In the genomic region with DNA sequence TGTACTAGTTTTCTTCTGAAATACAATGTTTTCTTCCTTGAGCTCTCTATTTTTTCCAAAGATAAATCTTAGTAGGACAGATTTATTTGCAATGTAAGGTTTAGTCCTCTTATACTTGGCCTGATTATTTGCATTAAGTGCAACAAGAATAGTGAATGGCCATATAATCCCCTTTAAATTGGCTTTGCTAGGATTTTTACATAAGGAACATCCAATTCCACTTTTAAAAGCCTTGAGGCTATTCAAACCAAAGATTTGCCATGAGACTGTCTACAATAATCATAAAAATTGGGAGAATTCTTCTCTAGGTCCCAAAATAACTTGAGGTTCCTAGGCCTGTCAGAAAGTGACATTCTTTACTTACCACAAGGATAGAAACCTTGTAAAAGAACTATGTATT, we compare ENCODE assay signal across 8 cellular contexts.
"Had no signal": no experiment of that assay in that cellular context is flagged by ENCODE, and none has a peak within 500 bp of the region (broad histone marks: within the 10 kb centered on the region; RNA-seq: fewer than 3 reads in every experiment).

No MANE protein-coding gene starts in this region.

- DNase-seq: GM23248, GOT3, H9, HCEC 1CT, IMR-90, KG1 had no signal

- FAIRE-seq: HTR-8/SVneo, K562 had no signal

- H3K4me3 ChIP-seq: GM23248, K562 had no signal
